Comparison of ENCODE assay signal across 8 cellular contexts in the genomic region with DNA sequence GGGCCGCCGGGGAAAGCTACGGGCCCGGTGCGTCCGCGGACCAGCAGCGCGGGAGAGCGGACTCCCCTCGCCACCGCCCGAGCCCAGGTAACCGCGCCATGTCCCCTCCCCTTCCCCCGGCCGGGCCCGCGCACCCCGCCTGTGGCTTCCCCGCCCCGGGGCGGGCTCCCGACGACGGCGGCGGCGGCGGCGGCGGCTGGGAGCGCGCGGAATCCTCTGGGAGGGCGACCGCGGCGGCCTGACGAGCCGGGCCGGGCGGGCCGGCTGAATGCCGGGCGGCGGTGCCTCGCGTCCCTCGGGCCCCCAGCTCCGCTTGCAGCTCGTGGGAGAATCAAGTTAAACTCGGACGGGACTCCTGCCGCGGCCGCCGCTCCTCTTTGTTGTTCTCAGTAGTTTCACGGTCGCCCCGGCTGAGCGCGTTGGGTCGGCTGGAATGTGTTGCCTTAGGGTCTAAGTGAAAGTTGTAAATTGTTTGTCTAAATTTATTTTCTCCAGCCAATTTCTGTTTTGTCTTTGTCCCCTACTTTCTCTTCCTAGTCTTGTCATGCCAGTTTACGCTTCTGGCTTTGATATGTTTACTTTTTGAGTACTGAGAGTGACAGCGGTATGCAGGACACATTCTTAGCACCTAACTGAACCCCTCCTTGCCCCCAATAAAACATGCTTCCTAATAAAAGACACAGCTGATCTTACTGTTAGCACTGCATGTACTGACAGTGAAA. TPM values are rescaled to one million over a fixed set of nuclear protein-coding genes. Genes with fewer than 3 reads are reported as not detected.
DNase-seq lines count a peak whose midpoint lies in the region; ATAC-seq, FAIRE-seq and TF ChIP-seq lines count a peak whose summit lies in the region.

No MANE protein-coding gene starts in this region.

- peak; percentile 59 for ATAC-seq in GM21825 (IDR thresholded peaks at IDR 0.05; ENCODE audit: unreplicated experiment)
- peak; percentile 80 for ATAC-seq in K562

- TF ChIP-seq POLR2A in K562 (conservative IDR thresholded peaks at IDR 0.05), result no peak

- peak overlapping the region; percentile 94 for H3K27ac ChIP-seq in K562 (ENCODE audit: extremely low read depth, low read depth, low read length)

- peaks cover 7 to 25% of the 10 kb centered on the region in 2 experiments; a peak in 4 of 5 replicates for H3K4me1 ChIP-seq in K562 (replicated peaks in 1 of 2; ENCODE audit: control insufficient read depth in 2 of 2, insufficient read depth in 2 of 2, low read length in 2 of 2)
- H3K4me1 ChIP-seq in skeletal muscle satellite cell (ENCODE audit: control insufficient read depth, insufficient read depth, low read length), result peaks cover 21% of the 10 kb centered on the region

- TF ChIP-seq CTCF in LNCaP clone FGC (IDR thresholded peaks at IDR 0.05; ENCODE audit: control insufficient read depth, extremely low read depth, insufficient read depth) (no peak), K562 (IDR thresholded peaks at IDR 0.05 in 2 of 3, conservative IDR thresholded peaks at IDR 0.05 in 1 of 3; ENCODE audit: insufficient read depth in 2 of 3, low read depth in 1 of 3, low read length in 3 of 3) (no peak)

- H3K4me3 ChIP-seq in LNCaP clone FGC (ENCODE audit: low read depth, low read length) (peak overlapping the region; percentile 53), K562 (peak overlapping the region; percentile 75), iPS-18c (ENCODE audit: insufficient read depth, low read depth, low read length) (peak overlapping the region; percentile 83), skeletal muscle satellite cell (ENCODE audit: low read length) (peak overlapping the region; percentile 98)

- TF ChIP-seq EP300 in K562 (IDR thresholded peaks at IDR 0.05; ENCODE audit: low read length), result no peak

- CTCF ChIA-PET in K562 (lab: Yijun Ruan, JAX; ENCODE audit: low intra/inter-chr PET ratio), result interaction anchor here (1.3 kb wide), 1 partner anchor 211 kb away, joined by 3 read pairs; no protein-coding TSS in a partner anchor

- intact Hi-C loops in K562 (cut with micrococcal nuclease), result no loop called here

- BruUV-seq in K562 (replicated peaks; lab: Mats Ljungman, UMichigan), result no TSS peak

- H3K79me2 ChIP-seq in K562 (ENCODE audit: control insufficient read depth, insufficient read depth, low read length), result peaks cover 73% of the 10 kb centered on the region

- H3K36me3 ChIP-seq in K562 (ENCODE audit: control insufficient read depth, insufficient read depth, low read length) (peaks cover 11% of the 10 kb centered on the region; the same call in 1 of the 3 replicates), skeletal muscle satellite cell (ENCODE audit: insufficient read depth, low read length) (peaks cover 19% of the 10 kb centered on the region)

- WGBS in K562 (ENCODE audit: insufficient coverage, low coverage, missing lambda C conversion rate), result under 1% methylated on average over 14 of the region's 66 CpGs

- no peaks in the 10 kb centered on the region for H3K9me1 ChIP-seq in K562 (ENCODE audit: control insufficient read depth, insufficient read depth, low read length)

- H3K9ac ChIP-seq in K562 (ENCODE audit: insufficient read depth in 1 of 2, low read depth in 2 of 2, low read length in 2 of 2), result peak overlapping the region; percentile 87 to 96
- H3K9ac ChIP-seq in skeletal muscle satellite cell (ENCODE audit: low read depth, low read length), result peak overlapping the region; percentile 91

- in situ Hi-C loops in K562 (cut with MboI), result no loop called here

- H3K27me3 ChIP-seq in K562 (ENCODE audit: control insufficient read depth in 2 of 2, insufficient read depth in 2 of 2, low read length in 2 of 2), result no peaks in the 10 kb centered on the region
- H3K27me3 ChIP-seq in skeletal muscle satellite cell (ENCODE audit: control insufficient read depth, insufficient read depth, low read length), result no peaks in the 10 kb centered on the region

- no peak for TF ChIP-seq RAD21 in K562 (CRISPR knock-in tag; conservative IDR thresholded peaks at IDR 0.05 in 1 of 2, IDR thresholded peaks at IDR 0.05 in 1 of 2)

- peak overlapping the region; percentile 87; the same call in 1 of the 2 replicates for H2AFZ ChIP-seq in K562 (ENCODE audit: low read depth, low read length)

- peaks cover 13% of the 10 kb centered on the region for H4K20me1 ChIP-seq in K562 (replicated peaks; ENCODE audit: control insufficient read depth, insufficient read depth, low read length)

- POLR2A ChIA-PET in K562 (lab: Yijun Ruan, JAX), result interaction anchor here (0.6 to 2.9 kb wide), 9 partner anchors 8 to 165 kb away, joined by 3 to 14 read pairs (median 3); no protein-coding TSS in a partner anchor

- H3K4me2 ChIP-seq in K562 (ENCODE audit: insufficient read depth, low read length), result peak overlapping the region; percentile 88
- H3K4me2 ChIP-seq in skeletal muscle satellite cell (ENCODE audit: low read length), result peak overlapping the region; percentile 98

- DNase-seq in GM03348 (ENCODE audit: low spot score), result peak; percentile 89
- peak; percentile 76 for DNase-seq in LNCaP clone FGC (ENCODE audit: low read depth)
- DNase-seq in T-helper 9 cell, result peak; percentile 66
- DNase-seq in K562 (ENCODE audit: extremely low read depth in 1 of 4, low spot score in 3 of 4), result peak in 3 of 4 experiments; percentile 66 to 73 (median 68)
- no peak for DNase-seq in RCC 7860 (ENCODE audit: low spot score)

- no peak for FAIRE-seq in K562 (lab: Jason Lieb, UNC)
- FAIRE-seq in RCC 7860 (lab: Jason Lieb, UNC), result no peak

- no peaks in the 10 kb centered on the region for H3K9me3 ChIP-seq in K562 (replicated peaks; ENCODE audit: control insufficient read depth, insufficient read depth, low read depth, low read length)
- no peaks in the 10 kb centered on the region for H3K9me3 ChIP-seq in iPS-18c (ENCODE audit: control insufficient read depth, insufficient read depth, low read length)
- no peaks in the 10 kb centered on the region for H3K9me3 ChIP-seq in skeletal muscle satellite cell (replicated peaks; ENCODE audit: low read length)

TF ChIP-seq in K562, 482 proteins besides CTCF, POLR2A, EP300 and RAD21 (continues in another document):
- TF ChIP-seq GATAD2A (IDR thresholded peaks at IDR 0.05) (no peak), HDAC6 (IDR thresholded peaks at IDR 0.05; ENCODE audit: low read depth, low read length) (no peak), YY1 (IDR thresholded peaks at IDR 0.05; ENCODE audit: borderline replicate concordance in 1 of 3, control insufficient read depth in 1 of 3, extremely low read depth in 1 of 3, insufficient read depth in 3 of 3, insufficient read length in 1 of 3, insufficient replicate concordance in 2 of 3, low read depth in 1 of 3, low read length in 2 of 3) (peak in 2 of 3 experiments; percentile 37 to 49)
- TF ChIP-seq, protein P1, sequence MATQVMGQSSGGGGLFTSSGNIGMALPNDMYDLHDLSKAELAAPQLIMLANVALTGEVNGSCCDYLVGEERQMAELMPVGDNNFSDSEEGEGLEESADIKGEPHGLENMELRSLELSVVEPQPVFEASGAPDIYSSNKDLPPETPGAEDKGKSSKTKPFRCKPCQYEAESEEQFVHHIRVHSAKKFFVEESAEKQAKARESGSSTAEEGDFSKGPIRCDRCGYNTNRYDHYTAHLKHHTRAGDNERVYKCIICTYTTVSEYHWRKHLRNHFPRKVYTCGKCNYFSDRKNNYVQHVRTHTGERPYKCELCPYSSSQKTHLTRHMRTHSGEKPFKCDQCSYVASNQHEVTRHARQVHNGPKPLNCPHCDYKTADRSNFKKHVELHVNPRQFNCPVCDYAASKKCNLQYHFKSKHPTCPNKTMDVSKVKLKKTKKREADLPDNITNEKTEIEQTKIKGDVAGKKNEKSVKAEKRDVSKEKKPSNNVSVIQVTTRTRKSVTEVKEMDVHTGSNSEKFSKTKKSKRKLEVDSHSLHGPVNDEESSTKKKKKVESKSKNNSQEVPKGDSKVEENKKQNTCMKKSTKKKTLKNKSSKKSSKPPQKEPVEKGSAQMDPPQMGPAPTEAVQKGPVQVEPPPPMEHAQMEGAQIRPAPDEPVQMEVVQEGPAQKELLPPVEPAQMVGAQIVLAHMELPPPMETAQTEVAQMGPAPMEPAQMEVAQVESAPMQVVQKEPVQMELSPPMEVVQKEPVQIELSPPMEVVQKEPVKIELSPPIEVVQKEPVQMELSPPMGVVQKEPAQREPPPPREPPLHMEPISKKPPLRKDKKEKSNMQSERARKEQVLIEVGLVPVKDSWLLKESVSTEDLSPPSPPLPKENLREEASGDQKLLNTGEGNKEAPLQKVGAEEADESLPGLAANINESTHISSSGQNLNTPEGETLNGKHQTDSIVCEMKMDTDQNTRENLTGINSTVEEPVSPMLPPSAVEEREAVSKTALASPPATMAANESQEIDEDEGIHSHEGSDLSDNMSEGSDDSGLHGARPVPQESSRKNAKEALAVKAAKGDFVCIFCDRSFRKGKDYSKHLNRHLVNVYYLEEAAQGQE (CRISPR knock-in tag; IDR thresholded peaks at IDR 0.05; ENCODE audit: low read depth), result 0 out of 2 replicates have a peak, but pooled peaks have one; percentile 17

RNA-seq across cellular contexts. Expression of gene SMAD4, which starts 0.7 kb away (rescaled TPM):
- total RNA-seq in K562 (2011; cell fraction: chromatin; rRNA removed; ENCODE audit: low replicate concordance), result 32.8 and 90.7 TPM in 2 replicates
- total RNA-seq in K562 (2011; cell fraction: nucleolus; rRNA removed), result 10.2 and 13.8 TPM in 2 replicates
- 41.1 and 72.5 TPM in 2 replicates for total RNA-seq in K562 (2011; cell fraction: nucleoplasm; rRNA removed)
- total RNA-seq in K562 (2014; rRNA removed) (40.7 and 41.0 TPM in 2 replicates), K562 (2014; rRNA removed; fragmentation: Illumina TruSeq; extraction: Trizol) (51.6 and 55.5 TPM in 2 replicates), K562 (2015; rRNA removed; fragmentation: Illumina TruSeq; extraction: Trizol) (31.1 and 32.8 TPM in 2 replicates), K562 (2021) (45.4 and 49.6 TPM in 2 replicates)
- polyA plus RNA-seq in K562 (2011; rRNA removed) (55.0 and 69.3 TPM in 2 replicates), K562 (2014; fragmentation: Illumina TruSeq; extraction: Trizol) (34.6 and 39.4 TPM in 2 replicates), K562 (2014; fragmentation: Nextera tagmentation; extraction: Ambion mirVana) (1 to 10 TPM; 5.7 to 7.1 TPM), K562 (2014; rRNA removed) (10.9 and 19.8 TPM in 2 replicates)
- polyA plus RNA-seq in K562 (2011; cell fraction: cytosol; rRNA removed), result 28.1 and 32.9 TPM in 2 replicates
- polyA plus RNA-seq in K562 (2011; cell fraction: nucleus; rRNA removed), result 40.4 and 42.8 TPM in 2 replicates
- polyA plus RNA-seq in K562 (2012), result 24.4 and 33.8 TPM in 2 replicates
- polyA minus RNA-seq in K562 (2011; rRNA and poly(A)+ RNA removed), result 101 and 139 TPM in 2 replicates
- polyA minus RNA-seq in K562 (2011; cell fraction: cytosol; rRNA and poly(A)+ RNA removed), result 33.4 and 37.4 TPM in 2 replicates
- 15.1 and 21.7 TPM in 2 replicates for polyA minus RNA-seq in K562 (2011; cell fraction: nucleus; rRNA and poly(A)+ RNA removed)
- 49.4 and 71.6 TPM in 2 replicates for total RNA-seq in skeletal muscle satellite cell (2012; rRNA removed)
